8 cellular contexts compared by ENCODE assay signal in genomic region chr16:81778861-81779539, GRCh38. TPM values are rescaled to one million over a fixed set of nuclear protein-coding genes. Genes with fewer than 3 reads are reported as not detected.
DNase-seq lines count a peak whose midpoint lies in the region; ATAC-seq and TF ChIP-seq lines count a peak whose summit lies in the region.

Gene PLCG2, plus strand, starts transcription at chr16:81779291. Its CDS starts 6,699 bp downstream, at chr16:81785990.

- H3K4me3 Mint-ChIP-seq in activated CD8-positive, alpha-beta memory T cell treated with anti-CD3 and anti-CD28 coated beads, Interleukin-2, amount 10 ng/mL, durations not matched to agents 7 days and 5 days = peak within 1 kb of the TSS; percentile 90
- H3K4me3 Mint-ChIP-seq in naive B cell = peak within 1 kb of the TSS; percentile 97 to 99 (median 98)

- H3K27ac Mint-ChIP-seq in activated CD8-positive, alpha-beta memory T cell treated with anti-CD3 and anti-CD28 coated beads, Interleukin-2, amount 10 ng/mL, durations not matched to agents 7 days and 5 days = peak within 1 kb of the TSS; percentile 14
- H3K27ac Mint-ChIP-seq in naive B cell = peak within 1 kb of the TSS; percentile 95 to 99 (median 97)

- peak; percentile 84 for TF ChIP-seq POLR2A in GM18526 (IDR thresholded peaks at IDR 0.05; ENCODE audit: extremely low read depth, insufficient read length)
- no peak for TF ChIP-seq POLR2A in erythroblast (IDR thresholded peaks at IDR 0.05; ENCODE audit: low read length)

- CTCF ChIA-PET in A673 (lab: Charles Lee) = no interaction called here
- CTCF ChIA-PET in activated CD8-positive, alpha-beta memory T cell treated with anti-CD3 and anti-CD28 coated beads, Interleukin-2, amount 10 ng/mL, durations not matched to agents 7 days and 5 days (lab: Charles Lee) = interaction anchor here (0.7 to 1.7 kb wide), 7 partner anchors 14 to 111 kb away, joined by 3 to 6 read pairs (median 3); no protein-coding TSS in a partner anchor

- peaks cover 27% of the 10 kb centered on the region for H3K4me1 Mint-ChIP-seq in activated CD8-positive, alpha-beta memory T cell treated with anti-CD3 and anti-CD28 coated beads, Interleukin-2, amount 10 ng/mL, durations not matched to agents 7 days and 5 days
- peaks cover 73 to 83% (median 81%) of the 10 kb centered on the region in 3 donors for H3K4me1 Mint-ChIP-seq in naive B cell

- DNase-seq in A673 (ENCODE audit: low spot score) = peak; percentile 73
- DNase-seq in NCI-H526 treated with DMSO at 0.1 percent for 48 hours (lab: John Stamatoyannopoulos, UW) = peak; percentile 27
- peak; percentile 88 for DNase-seq in activated CD8-positive, alpha-beta memory T cell treated with anti-CD3 and anti-CD28 coated beads, Interleukin-2, amount 10 ng/mL, durations not matched to agents 7 days and 5 days
- peak; percentile 72 to 77 for DNase-seq in erythroblast (lab: John Stamatoyannopoulos, UW)
- DNase-seq in naive B cell = peak; percentile 87
- DNase-seq in stimulated activated naive CD4-positive, alpha-beta T cell treated with Interleukin-2 at 50 U/mL for 16 hours (lab: John Stamatoyannopoulos, UW) = peak; percentile 46

- no peaks in the 10 kb centered on the region for H3K36me3 Mint-ChIP-seq in activated CD8-positive, alpha-beta memory T cell treated with anti-CD3 and anti-CD28 coated beads, Interleukin-2, amount 10 ng/mL, durations not matched to agents 7 days and 5 days
- peaks cover 5 to 6% of the 10 kb centered on the region in 2 donors for H3K36me3 Mint-ChIP-seq in naive B cell

- no peak for TF ChIP-seq CTCF in A673 (conservative IDR thresholded peaks at IDR 0.05; ENCODE audit: low read depth, low read length)

- H3K27me3 ChIP-seq in A673 (replicated peaks; ENCODE audit: insufficient read depth, low read depth, low read length, poor library complexity) = peaks cover 21% of the 10 kb centered on the region

- no TSS peak for BruUV-seq in A673 (replicated peaks; lab: Mats Ljungman, UMichigan)

- ATAC-seq in HG02981 (IDR thresholded peaks at IDR 0.05; ENCODE audit: unreplicated experiment) (peak; percentile 90), naive B cell (ENCODE audit: low read depth in 2 of 2) (peak; percentile 86)
- peak; percentile 99 for ATAC-seq in activated CD8-positive, alpha-beta memory T cell treated with anti-CD3 and anti-CD28 coated beads, Interleukin-2, amount 10 ng/mL, durations not matched to agents 7 days and 5 days

- intact Hi-C loops in A673 (cut with micrococcal nuclease; ENCODE audit: unreplicated experiment) = no loop called here

- no peak within 1 kb of the TSS for H3K27ac ChIP-seq in A673 (ENCODE audit: low read depth, low read length, poor library complexity, severe bottlenecking)

- no peaks in the 10 kb centered on the region for H3K9me3 ChIP-seq in A673 (ENCODE audit: low read depth, low read length, poor library complexity, severe bottlenecking)

- H3K27me3 Mint-ChIP-seq in activated CD8-positive, alpha-beta memory T cell treated with anti-CD3 and anti-CD28 coated beads, Interleukin-2, amount 10 ng/mL, durations not matched to agents 7 days and 5 days = peaks cover 29% of the 10 kb centered on the region
- H3K27me3 Mint-ChIP-seq in naive B cell = no peaks in the 10 kb centered on the region

- no peaks in the 10 kb centered on the region for H3K9me3 Mint-ChIP-seq in activated CD8-positive, alpha-beta memory T cell treated with anti-CD3 and anti-CD28 coated beads, Interleukin-2, amount 10 ng/mL, durations not matched to agents 7 days and 5 days (ENCODE audit: low read depth)
- H3K9me3 Mint-ChIP-seq in naive B cell = no peaks in the 10 kb centered on the region

- POLR2A ChIA-PET in A673 (lab: Charles Lee; ENCODE audit: low non-redundant PET) = no interaction called here

- H3K4me3 ChIP-seq in A673 (ENCODE audit: low read depth, low read length, poor library complexity, severe bottlenecking) = peak within 1 kb of the TSS; percentile 54

- peaks cover 3% of the 10 kb centered on the region for H3K4me1 ChIP-seq in A673 (ENCODE audit: insufficient read depth, low read length, poor library complexity, severe bottlenecking)

- no peaks in the 10 kb centered on the region for H3K36me3 ChIP-seq in A673 (ENCODE audit: insufficient read depth, low read length, poor library complexity, severe bottlenecking)

RNA-seq across cellular contexts. Expression of gene PLCG2, which starts in this region (rescaled TPM):
- total RNA-seq in A673 (2021) = 5.6 and 9.6 TPM in 2 replicates
- 10 to 100 TPM; 62.5 to 80.2 TPM for total RNA-seq in activated CD8-positive, alpha-beta memory T cell treated with anti-CD3 and anti-CD28 coated beads, Interleukin-2, amount 10 ng/mL, durations not matched to agents 7 days and 5 days
- polyA plus RNA-seq in naive B cell (ENCODE audit: low read depth in 6 of 6) = 100 to 1,000 TPM in 2 of 6 donors, 10 to 100 TPM in 4; 65.1 to 119 (median 92.5) TPM

Comparison
In these comparisons a context has a peak if more than half of its experiments do, and no peak if none do; other contexts are left out.
1. DNase-seq: peak in every context shown above with its lines; median percentile 88 in activated CD8-positive, alpha-beta memory T cell treated with anti-CD3 and anti-CD28 coated beads, Interleukin-2, amount 10 ng/mL, durations not matched to agents 7 days and 5 days; 87 in naive B cell; 74 in erythroblast; 73 in A673; 46 in stimulated activated naive CD4-positive, alpha-beta T cell treated with Interleukin-2 at 50 U/mL for 16 hours; 27 in NCI-H526 treated with DMSO at 0.1 percent for 48 hours.